In the genomic region with DNA sequence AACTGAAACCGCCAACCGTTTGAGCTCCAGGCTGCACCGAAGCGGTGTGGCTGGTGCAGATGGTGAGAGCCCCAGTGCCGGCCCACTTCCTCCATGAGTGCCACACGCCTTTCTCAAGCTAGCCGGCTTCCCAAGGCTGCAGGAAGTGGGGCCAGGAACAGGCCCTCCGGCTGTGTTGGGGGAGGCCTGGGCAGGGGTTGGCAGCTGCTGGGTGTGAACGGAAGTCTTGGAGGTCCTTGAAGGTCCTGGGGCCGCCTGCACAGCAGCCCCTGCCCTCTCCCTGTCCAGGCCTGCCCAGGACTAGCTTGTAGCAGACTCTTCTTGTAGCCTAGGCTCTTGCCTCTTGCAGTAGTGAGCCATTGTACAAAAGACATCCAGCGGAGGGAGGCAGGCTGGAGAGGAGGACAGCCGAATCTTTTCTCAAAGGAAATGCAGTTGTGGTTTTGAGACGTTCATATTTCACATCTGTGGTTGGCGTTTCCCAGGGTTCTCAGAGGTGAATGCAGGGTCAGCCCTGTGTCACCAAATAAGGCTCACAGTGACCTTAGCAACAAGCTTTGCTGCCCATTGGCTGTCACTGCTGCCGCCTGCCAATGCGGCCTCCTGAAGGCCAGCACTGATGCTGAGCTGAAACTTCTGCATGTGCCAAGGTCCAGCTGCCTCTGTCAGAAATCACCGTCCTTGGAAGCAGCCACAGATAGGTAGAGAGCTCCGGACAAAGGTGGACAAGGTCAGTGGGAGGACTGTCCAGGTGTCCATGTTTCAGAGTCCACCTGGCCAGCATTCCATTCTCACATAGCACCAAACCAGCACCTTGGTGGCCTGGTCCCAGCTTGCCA, we compare ENCODE assay signal across 8 cellular contexts. TPM values are rescaled to one million over a fixed set of nuclear protein-coding genes. Genes with fewer than 3 reads are reported as not detected.
DNase-seq lines count a peak whose midpoint lies in the region; ATAC-seq and TF ChIP-seq lines count a peak whose summit lies in the region.

No MANE protein-coding gene starts in this region.

- H3K79me2 ChIP-seq in Karpas-422 (ENCODE audit: low read length): no peaks in the 10 kb centered on the region

- H4K20me1 ChIP-seq in Karpas-422 (ENCODE audit: insufficient read depth, low read depth, low read length): no peaks in the 10 kb centered on the region

- H3K4me2 ChIP-seq in Karpas-422 (ENCODE audit: low read depth, low read length, poor library complexity, severe bottlenecking): no peak overlapping the region

- DNase-seq in NAMALWA (ENCODE audit: low spot score): peak; percentile 88
- peak; percentile 57 for DNase-seq in activated gamma-delta T cell treated with anti-CD3 and anti-CD28 coated beads, Interleukin-2, amount 50 U/mL, for 16 hours (ENCODE audit: low read depth)
- DNase-seq in iris pigment epithelial cell (ENCODE audit: low read depth): peak; percentile 79
- peak; percentile 78 for DNase-seq in upper lobe of right lung
- DNase-seq in NCI-H526 (lab: John Stamatoyannopoulos, UW): no peak
- DNase-seq in Karpas-422: no peak

- H3K9ac ChIP-seq in Karpas-422 (ENCODE audit: low read length): no peak overlapping the region

- no peaks in the 10 kb centered on the region for H3K27me3 ChIP-seq in upper lobe of right lung
- H3K27me3 ChIP-seq in Karpas-422 (ENCODE audit: low read length): no peaks in the 10 kb centered on the region

- POLR2A ChIA-PET in HEK293 (lab: Yijun Ruan, JAX): interaction anchor here (0.7 kb wide), 1 partner anchor 173 kb away, joined by 3 read pairs; the partner anchor contains the start of gene SLC22A4

- H2AFZ ChIP-seq in Karpas-422 (ENCODE audit: low read length): no peak overlapping the region

- H3K27ac ChIP-seq in HEK293 (ENCODE audit: extremely low read depth, low read depth, low read length) (no peak overlapping the region), upper lobe of right lung (peak overlapping the region; percentile 82), Karpas-422 (ENCODE audit: low read length) (no peak overlapping the region)

- intact Hi-C loops in upper lobe of right lung (cut with DNase I): no loop called here

- H3K9me2 ChIP-seq in Karpas-422 (replicated peaks; ENCODE audit: insufficient read depth, low read length): no peaks in the 10 kb centered on the region

- TF ChIP-seq CTCF in HEK293 (tag by site-specific recombination; IDR thresholded peaks at IDR 0.05): no peak
- TF ChIP-seq CTCF in upper lobe of right lung (IDR thresholded peaks at IDR 0.05): no peak

- H3K4me3 ChIP-seq in HEK293 (ENCODE audit: low read depth, low read length): no peak overlapping the region
- H3K4me3 ChIP-seq in upper lobe of right lung: peak overlapping the region; percentile 4
- H3K4me3 ChIP-seq in Karpas-422 (ENCODE audit: low read length): no peak overlapping the region

- H3K36me3 ChIP-seq in HEK293 (ENCODE audit: control insufficient read depth in 2 of 2, insufficient read depth in 1 of 2, low read length in 2 of 2) (no peaks in the 10 kb centered on the region), upper lobe of right lung (peaks cover 5% of the 10 kb centered on the region), Karpas-422 (ENCODE audit: insufficient read depth, low read length) (no peaks in the 10 kb centered on the region)

- H3K9me3 ChIP-seq in HEK293 (ENCODE audit: control insufficient read depth, insufficient read depth, low read depth, low read length) (no peaks in the 10 kb centered on the region), upper lobe of right lung (no peaks in the 10 kb centered on the region), Karpas-422 (ENCODE audit: low read length) (no peaks in the 10 kb centered on the region)

- 0 out of 2 replicates have a peak, but pooled peaks cover 3% of the 10 kb centered on the region for H3K4me1 ChIP-seq in HEK293 (ENCODE audit: control insufficient read depth, insufficient read depth, low read length)
- peaks cover 75% of the 10 kb centered on the region for H3K4me1 ChIP-seq in upper lobe of right lung
- peaks cover 12% of the 10 kb centered on the region for H3K4me1 ChIP-seq in Karpas-422 (ENCODE audit: low read length)

- CTCF ChIA-PET in HEK293 (lab: Yijun Ruan, JAX): interaction anchor here (0.5 to 0.6 kb wide), 3 partner anchors 60 to 401 kb away, joined by 3 to 4 read pairs (median 3); no protein-coding TSS in a partner anchor

- ATAC-seq in GM18499 (IDR thresholded peaks at IDR 0.05; ENCODE audit: insufficient read depth, unreplicated experiment): peak; percentile 59
- peak; percentile 78 for ATAC-seq in upper lobe of right lung

TF ChIP-seq in HEK293, 187 proteins besides CTCF, POLR2A, EP300 and RAD21:
- TF ChIP-seq ZNF341 (tag by site-specific recombination; IDR thresholded peaks at IDR 0.05; ENCODE audit: low read depth) (peak; percentile 83), HOXA7 (CRISPR knock-in tag; IDR thresholded peaks at IDR 0.05; ENCODE audit: borderline replicate concordance) (no peak), ZNF792 (tag by site-specific recombination; IDR thresholded peaks at IDR 0.05) (no peak)
TF ChIP-seq in HEK293: peak in this region for 1.

RNA-seq across cellular contexts. Expression of gene IRF1, which starts 23.9 kb away (rescaled TPM):
- 59.5 TPM for total RNA-seq in upper lobe of right lung
- total RNA-seq in Karpas-422 (2014; rRNA removed; shearing (Covaris generic); ENCODE audit: low replicate concordance): 4.8 and 7.3 TPM in 2 replicates

Comparison
In these comparisons a context has a peak if more than half of its experiments do, and no peak if none do; other contexts are left out.
1. DNase-seq: peak in NAMALWA (single experiment), activated gamma-delta T cell treated with anti-CD3 and anti-CD28 coated beads, Interleukin-2, amount 50 U/mL, for 16 hours (single experiment), iris pigment epithelial cell (single experiment) and upper lobe of right lung (single experiment); none in NCI-H526 (0 of 2) and Karpas-422 (single experiment).